2 cellular contexts compared by ENCODE assay signal in genomic region chr14:49659526-49660455, GRCh38.
TF ChIP-seq lines count a peak whose summit lies in the region.

No MANE protein-coding gene starts in this region.

TF ChIP-seq in HEK293, 187 proteins besides CTCF, POLR2A, EP300 and RAD21:
- TF ChIP-seq SP2 (tag by site-specific recombination; IDR thresholded peaks at IDR 0.05), result no peak
- TF ChIP-seq SP3 (tag by site-specific recombination; IDR thresholded peaks at IDR 0.05), result no peak
- peak; percentile 88 for TF ChIP-seq SCRT2 (tag by site-specific recombination; IDR thresholded peaks at IDR 0.05)
- 0 out of 2 replicates have a peak, but pooled peaks have one; percentile 27 for TF ChIP-seq PRDM10 (tag by site-specific recombination; IDR thresholded peaks at IDR 0.05)

TF ChIP-seq in GM12878, 131 proteins besides CTCF, POLR2A, EP300 and RAD21:
- TF ChIP-seq YBX1 (IDR thresholded peaks at IDR 0.05) (no peak), SREBF2 (IDR thresholded peaks at IDR 0.05; ENCODE audit: low read length) (no peak), KAT2A (conservative IDR thresholded peaks at IDR 0.05; ENCODE audit: control insufficient read depth, low read depth, low read length) (no peak), ZSCAN29 (IDR thresholded peaks at IDR 0.05) (no peak), RBBP5 (conservative IDR thresholded peaks at IDR 0.05) (no peak), CUX1 (IDR thresholded peaks at IDR 0.05; ENCODE audit: insufficient replicate concordance, low read depth, low read length) (no peak)
TF ChIP-seq in GM12878: peak in this region for 0.
